10 cellular contexts compared by ENCODE assay signal in genomic region chr11:71120346-71120963, GRCh38.
DNase-seq lines count a peak whose midpoint lies in the region; ATAC-seq, FAIRE-seq and TF ChIP-seq lines count a peak whose summit lies in the region.
"Had no signal": no experiment of that assay in that cellular context is flagged by ENCODE, and none has a peak within 500 bp of the region (broad histone marks: within the 10 kb centered on the region; RNA-seq: fewer than 3 reads in every experiment).

No MANE protein-coding gene starts in this region.

- intact Hi-C loops in PC-9 (cut with micrococcal nuclease; ENCODE audit: unreplicated experiment) (no loop called here), kidney (cut with DNase I) (no loop called here)

- H3F3A ChIP-seq in PC-9 (ENCODE audit: insufficient read depth, low read depth): 0 out of 2 replicates have a peak, but pooled peaks cover 3% of the 10 kb centered on the region

- H3K9me3 ChIP-seq in BE2C (no peaks in the 10 kb centered on the region), PC-9 (ENCODE audit: insufficient read depth, low read depth) (no peaks in the 10 kb centered on the region), kidney (ENCODE audit: control insufficient read depth in 1 of 2, low read length in 2 of 2) (no peaks in the 10 kb centered on the region)

- H2AFZ ChIP-seq in PC-9: no peak overlapping the region

- H3K4me2 ChIP-seq in PC-9: no peak overlapping the region

- POLR2A ChIA-PET in PC-9 (lab: Charles Lee; ENCODE audit: unreplicated experiment): no interaction called here

- TF ChIP-seq CTCF in BE2C (IDR thresholded peaks at IDR 0.05; ENCODE audit: low read depth, low read length): peak; percentile 20; the same call in 1 of the 2 replicates
- peak; percentile 72 for TF ChIP-seq CTCF in PC-9 (conservative IDR thresholded peaks at IDR 0.05)
- TF ChIP-seq CTCF in kidney (IDR thresholded peaks at IDR 0.05; ENCODE audit: borderline replicate concordance, extremely low read depth, insufficient read depth): peak; percentile 45

- H3K27me3 ChIP-seq in BE2C: no peaks in the 10 kb centered on the region
- H3K27me3 ChIP-seq in PC-9 (ENCODE audit: insufficient read depth, low read depth): no peaks in the 10 kb centered on the region

- H3K27ac ChIP-seq in PC-9 (no peak overlapping the region), kidney (ENCODE audit: low read depth in 2 of 2, low read length in 2 of 2) (peak overlapping the region in 1 of 2 donors; percentile 43)

- no peaks in the 10 kb centered on the region for H3K9me2 ChIP-seq in PC-9 (ENCODE audit: insufficient read depth)

- H3K9ac ChIP-seq in kidney (ENCODE audit: low read length in 2 of 2): peak overlapping the region in 1 of 2 donors; percentile 26

- no peaks in the 10 kb centered on the region for H3K4me1 ChIP-seq in BE2C
- no peaks in the 10 kb centered on the region for H3K4me1 ChIP-seq in PC-9 (replicated peaks; ENCODE audit: insufficient read depth)
- peaks cover 10 to 14% of the 10 kb centered on the region in 2 donors for H3K4me1 ChIP-seq in kidney (ENCODE audit: control insufficient read depth in 1 of 2, insufficient read depth in 1 of 2, low read depth in 1 of 2, low read length in 2 of 2)

- CTCF ChIA-PET in PC-9 (lab: Charles Lee): interaction anchor here (0.6 kb wide), 1 partner anchor 131 kb away, joined by 5 read pairs; no protein-coding TSS in a partner anchor

- DNase-seq in BE2C (no peak), HK-2 (ENCODE audit: unreplicated experiment) (peak; percentile 34), PC-9 (peak; percentile 31 to 57), kidney (peak; percentile 71), cerebellar nuclear complex (lab: John Stamatoyannopoulos, UW) (no peak)
- DNase-seq: activated CD4-positive, alpha-beta T cell treated with anti-CD3 and anti-CD28 coated beads, Interleukin-2, amount 10 ng/mL, durations not matched to agents 24 days and 14 days; effector CD8-positive, alpha-beta T cell had no signal

- no peaks in the 10 kb centered on the region for H3K36me3 ChIP-seq in BE2C
- no peaks in the 10 kb centered on the region for H3K36me3 ChIP-seq in PC-9 (ENCODE audit: low read depth)
- H3K36me3 ChIP-seq in kidney (ENCODE audit: control insufficient read depth in 1 of 2, insufficient read depth in 2 of 2, low read length in 2 of 2): peaks cover 5 to 8% of the 10 kb centered on the region in 2 donors

- FAIRE-seq in kidney (lab: Jason Lieb, UNC): no peak

- BruUV-seq in PC-9 (replicated peaks; lab: Mats Ljungman, UMichigan): no TSS peak

- H3K79me2 ChIP-seq in PC-9 (ENCODE audit: low read depth): no peaks in the 10 kb centered on the region

- no peaks in the 10 kb centered on the region for H4K20me1 ChIP-seq in PC-9 (ENCODE audit: insufficient read depth)

- H3K4me3 ChIP-seq in BE2C (ENCODE audit: low read depth, low read length): no peak overlapping the region
- no peak overlapping the region for H3K4me3 ChIP-seq in PC-9
- no peak overlapping the region for H3K4me3 ChIP-seq in kidney (ENCODE audit: low read length in 2 of 2)

- ATAC-seq in GM21576 (IDR thresholded peaks at IDR 0.05; ENCODE audit: unreplicated experiment) (no peak), HG02870 (IDR thresholded peaks at IDR 0.05; ENCODE audit: unreplicated experiment) (no peak), GM19023 (IDR thresholded peaks at IDR 0.05; ENCODE audit: unreplicated experiment) (no peak)

Comparison
In these comparisons a context has a peak if more than half of its experiments do, and no peak if none do; other contexts are left out.
1. DNase-seq: peak in HK-2 (single experiment), PC-9 (2 of 2) and kidney (single experiment); none in BE2C (single experiment) and cerebellar nuclear complex (0 of 2).
2. CTCF ChIP-seq: peak in every context shown above with its lines; median percentile 72 in PC-9; 45 in kidney; 20 in BE2C.